1 cellular context compared by ENCODE assay signal in genomic region chr3:9779197-9779596, GRCh38.
TF ChIP-seq lines count a peak whose summit lies in the region.

No MANE protein-coding gene starts in this region.

TF ChIP-seq in IMR-90, 13 proteins besides CTCF, POLR2A, EP300 and RAD21:
- no peak for TF ChIP-seq NFE2L2 (IDR thresholded peaks at IDR 0.05; ENCODE audit: low read depth, low read length)
- TF ChIP-seq BHLHE40 (IDR thresholded peaks at IDR 0.05; ENCODE audit: low read depth, low read length): no peak
- no peak for TF ChIP-seq RCOR1 (IDR thresholded peaks at IDR 0.05; ENCODE audit: insufficient replicate concordance, low read length)
- TF ChIP-seq CEBPB (IDR thresholded peaks at IDR 0.05; ENCODE audit: low read depth, low read length): no peak
- TF ChIP-seq SMC3 (IDR thresholded peaks at IDR 0.05; ENCODE audit: low read depth, low read length): no peak
- TF ChIP-seq RFX5 (IDR thresholded peaks at IDR 0.05; ENCODE audit: low read depth, low read length): no peak
- TF ChIP-seq MAZ (IDR thresholded peaks at IDR 0.05; ENCODE audit: borderline replicate concordance, low read depth, low read length): no peak
- no peak for TF ChIP-seq FOS (IDR thresholded peaks at IDR 0.05; ENCODE audit: low read depth, low read length)
- TF ChIP-seq MAFK (IDR thresholded peaks at IDR 0.05; ENCODE audit: low read depth, low read length): no peak
- no peak for TF ChIP-seq MXI1 (IDR thresholded peaks at IDR 0.05; ENCODE audit: borderline replicate concordance, low read depth, low read length)
- TF ChIP-seq ELK1 (IDR thresholded peaks at IDR 0.05; ENCODE audit: borderline replicate concordance, low read depth, low read length): no peak
- no peak for TF ChIP-seq USF2 (IDR thresholded peaks at IDR 0.05; ENCODE audit: low read depth, low read length)
- TF ChIP-seq CHD1 (IDR thresholded peaks at IDR 0.05; ENCODE audit: low read depth, low read length): no peak
